In the genomic region with DNA sequence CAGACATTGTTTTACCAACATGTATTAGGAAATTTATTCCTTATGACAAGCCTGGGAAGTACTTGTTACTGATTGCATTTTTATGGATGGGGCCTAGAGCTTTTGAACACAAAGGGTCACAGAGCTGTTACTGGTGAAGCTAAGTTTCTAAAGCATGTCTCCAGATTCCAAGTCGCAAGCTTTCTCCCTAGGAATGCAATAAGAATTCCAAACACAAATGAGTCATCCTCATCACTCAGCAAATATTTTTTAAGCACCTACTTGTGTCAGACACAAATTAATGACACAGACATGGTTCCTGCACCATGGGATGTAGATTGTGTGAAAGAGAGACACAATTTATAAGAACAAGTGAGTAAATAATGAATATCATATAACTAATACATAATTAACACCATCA, we compare ENCODE assay signal across 11 cellular contexts. TPM values are rescaled to one million over a fixed set of nuclear protein-coding genes. Genes with fewer than 3 reads are reported as not detected.
DNase-seq lines count a peak whose midpoint lies in the region; ATAC-seq, FAIRE-seq and TF ChIP-seq lines count a peak whose summit lies in the region.
"Had no signal": no experiment of that assay in that cellular context is flagged by ENCODE, and none has a peak within 500 bp of the region (broad histone marks: within the 10 kb centered on the region; RNA-seq: fewer than 3 reads in every experiment).

No MANE protein-coding gene starts in this region.

- no peak for FAIRE-seq in D721Med (lab: Jason Lieb, UNC)

- no peak for TF ChIP-seq CTCF in chondrocyte (IDR thresholded peaks at IDR 0.05)
- no peak for TF ChIP-seq CTCF in CD8-positive, alpha-beta T cell (IDR thresholded peaks at IDR 0.05)
- no peak for TF ChIP-seq CTCF in D721Med (IDR thresholded peaks at IDR 0.05; ENCODE audit: insufficient read depth, missing control alignments)

- peaks cover 20% of the 10 kb centered on the region for H3K4me1 Mint-ChIP-seq in chondrocyte (ENCODE audit: low read depth)
- H3K4me1 Mint-ChIP-seq in CD8-positive, alpha-beta T cell (ENCODE audit: low read depth) = no peaks in the 10 kb centered on the region

- intact Hi-C loops in CD8-positive, alpha-beta T cell (cut with DNase I, micrococcal nuclease) = no loop called here

- H3K27ac Mint-ChIP-seq in chondrocyte (ENCODE audit: unreplicated experiment) = peak overlapping the region; percentile 64
- no peak overlapping the region for H3K27ac Mint-ChIP-seq in CD8-positive, alpha-beta T cell
- H3K27ac Mint-ChIP-seq: activated CD4-positive, alpha-beta T cell treated with anti-CD3 and anti-CD28 coated beads, Interleukin-2, amount 10 ng/mL, durations not matched to agents 7 days and 5 days had no signal

- DNase-seq in AG08396 (ENCODE audit: low spot score) (peak; percentile 47), chondrocyte (ENCODE audit: low spot score) (no peak), hypothalamus (lab: John Stamatoyannopoulos, UW) (no peak), D721Med (ENCODE audit: insufficient read length, low spot score) (no peak)
- no peak for DNase-seq in CD8-positive, alpha-beta T cell
- no peak for DNase-seq in effector memory CD4-positive, alpha-beta T cell
- DNase-seq: activated CD4-positive, alpha-beta T cell treated with anti-CD3 and anti-CD28 coated beads, Interleukin-2, amount 10 ng/mL, durations not matched to agents 7 days and 5 days; MM.1S had no signal

- no peak for ATAC-seq in CD8-positive, alpha-beta T cell

- no peak for TF ChIP-seq RAD21 in Ishikawa (IDR thresholded peaks at IDR 0.05; ENCODE audit: low read depth)

- H3K27me3 Mint-ChIP-seq in chondrocyte (ENCODE audit: low read depth) = no peaks in the 10 kb centered on the region
- H3K27me3 Mint-ChIP-seq in CD8-positive, alpha-beta T cell (ENCODE audit: low read depth) = no peaks in the 10 kb centered on the region
- H3K27me3 Mint-ChIP-seq: activated CD4-positive, alpha-beta T cell treated with anti-CD3 and anti-CD28 coated beads, Interleukin-2, amount 10 ng/mL, durations not matched to agents 7 days and 5 days had no signal

- 13% methylated on average over 1 of the region's 1 CpG; no CpG with 5 or more reads in 1 of the 2 experiments for WGBS in mesodermal cell (ENCODE audit: insufficient coverage in 2 of 2), 2 experiments

- no peaks in the 10 kb centered on the region for H3K36me3 Mint-ChIP-seq in chondrocyte (ENCODE audit: low read depth)
- no peaks in the 10 kb centered on the region for H3K36me3 Mint-ChIP-seq in CD8-positive, alpha-beta T cell

- H3K4me3 Mint-ChIP-seq in chondrocyte (ENCODE audit: unreplicated experiment) = no peak overlapping the region
- H3K4me3 Mint-ChIP-seq in CD8-positive, alpha-beta T cell = no peak overlapping the region
- H3K4me3 Mint-ChIP-seq: activated CD4-positive, alpha-beta T cell treated with anti-CD3 and anti-CD28 coated beads, Interleukin-2, amount 10 ng/mL, durations not matched to agents 7 days and 5 days had no signal

- H3K27me3 ChIP-seq in CD8-positive, alpha-beta T cell (ENCODE audit: insufficient read depth, low read length) = no peaks in the 10 kb centered on the region
- no peaks in the 10 kb centered on the region for H3K27me3 ChIP-seq in effector memory CD4-positive, alpha-beta T cell (replicated peaks; ENCODE audit: control insufficient read depth, insufficient read depth, low read length, poor library complexity, severe bottlenecking)

- no peak overlapping the region for H3K4me3 ChIP-seq in mesodermal cell (ENCODE audit: extremely low read depth, insufficient read depth, low read length, poor library complexity, severe bottlenecking)
- no peak overlapping the region for H3K4me3 ChIP-seq in CD8-positive, alpha-beta T cell (ENCODE audit: low read depth, low read length)
- H3K4me3 ChIP-seq in effector memory CD4-positive, alpha-beta T cell (ENCODE audit: insufficient read depth, low read depth, low read length, poor library complexity, severe bottlenecking) = no peak overlapping the region

- CTCF ChIA-PET in CD8-positive, alpha-beta T cell (lab: Charles Lee) = interaction anchor here (0.6 kb wide), 1 partner anchor 33 kb away, joined by 3 read pairs; no protein-coding TSS in a partner anchor

- no peaks in the 10 kb centered on the region for H3K9me3 ChIP-seq in mesodermal cell (ENCODE audit: control insufficient read depth, low read length)
- no peaks in the 10 kb centered on the region for H3K9me3 ChIP-seq in CD8-positive, alpha-beta T cell (ENCODE audit: low read length)
- H3K9me3 ChIP-seq in effector memory CD4-positive, alpha-beta T cell (ENCODE audit: control insufficient read depth, low read length) = no peaks in the 10 kb centered on the region

- peaks cover 8% of the 10 kb centered on the region for H3K4me1 ChIP-seq in mesodermal cell (ENCODE audit: control insufficient read depth, insufficient read depth, low read length, poor library complexity, severe bottlenecking)
- no peaks in the 10 kb centered on the region for H3K4me1 ChIP-seq in CD8-positive, alpha-beta T cell (ENCODE audit: insufficient read depth, low read length)
- no peaks in the 10 kb centered on the region for H3K4me1 ChIP-seq in effector memory CD4-positive, alpha-beta T cell (ENCODE audit: control insufficient read depth, insufficient read depth, low read length, poor library complexity, severe bottlenecking)

- POLR2A ChIA-PET in CD8-positive, alpha-beta T cell (lab: Charles Lee) = no interaction called here

- peak overlapping the region; percentile 88 for H3K27ac ChIP-seq in mesodermal cell (ENCODE audit: low read depth, low read length, severe bottlenecking)
- no peak overlapping the region for H3K27ac ChIP-seq in CD8-positive, alpha-beta T cell (ENCODE audit: low read depth, low read length)
- H3K27ac ChIP-seq in effector memory CD4-positive, alpha-beta T cell (ENCODE audit: insufficient read depth, low read length, poor library complexity, severe bottlenecking) = no peak overlapping the region

- peaks cover 2% of the 10 kb centered on the region for H3K9me3 Mint-ChIP-seq in chondrocyte (ENCODE audit: low read depth)
- no peaks in the 10 kb centered on the region for H3K9me3 Mint-ChIP-seq in CD8-positive, alpha-beta T cell
- H3K9me3 Mint-ChIP-seq: activated CD4-positive, alpha-beta T cell treated with anti-CD3 and anti-CD28 coated beads, Interleukin-2, amount 10 ng/mL, durations not matched to agents 7 days and 5 days had no signal

- TF ChIP-seq EP300 in Ishikawa (IDR thresholded peaks at IDR 0.05; ENCODE audit: borderline replicate concordance) = peak; percentile 43; the same call in 1 of the 2 replicates

- H3K36me3 ChIP-seq in mesodermal cell (ENCODE audit: control insufficient read depth, insufficient read depth, low read length) = no peaks in the 10 kb centered on the region
- H3K36me3 ChIP-seq in CD8-positive, alpha-beta T cell (ENCODE audit: insufficient read depth, low read length) = no peaks in the 10 kb centered on the region
- no peaks in the 10 kb centered on the region for H3K36me3 ChIP-seq in effector memory CD4-positive, alpha-beta T cell (ENCODE audit: control insufficient read depth, insufficient read depth, low read length)

TF ChIP-seq in Ishikawa, 13 proteins besides CTCF, POLR2A, EP300 and RAD21 (continues in another document):
- no peak for TF ChIP-seq NFIC (IDR thresholded peaks at IDR 0.05)
- TF ChIP-seq CEBPB (IDR thresholded peaks at IDR 0.05) = peak; percentile 34; the same call in 1 of the 2 replicates
- TF ChIP-seq ZBTB7A (IDR thresholded peaks at IDR 0.05; ENCODE audit: low read depth) = no peak
- peak; percentile 22; the same call in 1 of the 2 replicates for TF ChIP-seq FOXM1 (IDR thresholded peaks at IDR 0.05; ENCODE audit: borderline replicate concordance, low read depth)
- TF ChIP-seq TEAD4 (IDR thresholded peaks at IDR 0.05) = peak; percentile 97
- TF ChIP-seq TAF1 (IDR thresholded peaks at IDR 0.05; ENCODE audit: low read depth) = no peak
- TF ChIP-seq CREB1 (IDR thresholded peaks at IDR 0.05; ENCODE audit: low read depth) = no peak
- 0 out of 2 replicates have a peak, but pooled peaks have one; percentile 31 for TF ChIP-seq TCF12 (IDR thresholded peaks at IDR 0.05; ENCODE audit: low read depth)
- TF ChIP-seq, protein P1, sequence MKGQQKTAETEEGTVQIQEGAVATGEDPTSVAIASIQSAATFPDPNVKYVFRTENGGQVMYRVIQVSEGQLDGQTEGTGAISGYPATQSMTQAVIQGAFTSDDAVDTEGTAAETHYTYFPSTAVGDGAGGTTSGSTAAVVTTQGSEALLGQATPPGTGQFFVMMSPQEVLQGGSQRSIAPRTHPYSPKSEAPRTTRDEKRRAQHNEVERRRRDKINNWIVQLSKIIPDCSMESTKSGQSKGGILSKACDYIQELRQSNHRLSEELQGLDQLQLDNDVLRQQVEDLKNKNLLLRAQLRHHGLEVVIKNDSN (IDR thresholded peaks at IDR 0.05) = no peak
- TF ChIP-seq, protein P2, sequence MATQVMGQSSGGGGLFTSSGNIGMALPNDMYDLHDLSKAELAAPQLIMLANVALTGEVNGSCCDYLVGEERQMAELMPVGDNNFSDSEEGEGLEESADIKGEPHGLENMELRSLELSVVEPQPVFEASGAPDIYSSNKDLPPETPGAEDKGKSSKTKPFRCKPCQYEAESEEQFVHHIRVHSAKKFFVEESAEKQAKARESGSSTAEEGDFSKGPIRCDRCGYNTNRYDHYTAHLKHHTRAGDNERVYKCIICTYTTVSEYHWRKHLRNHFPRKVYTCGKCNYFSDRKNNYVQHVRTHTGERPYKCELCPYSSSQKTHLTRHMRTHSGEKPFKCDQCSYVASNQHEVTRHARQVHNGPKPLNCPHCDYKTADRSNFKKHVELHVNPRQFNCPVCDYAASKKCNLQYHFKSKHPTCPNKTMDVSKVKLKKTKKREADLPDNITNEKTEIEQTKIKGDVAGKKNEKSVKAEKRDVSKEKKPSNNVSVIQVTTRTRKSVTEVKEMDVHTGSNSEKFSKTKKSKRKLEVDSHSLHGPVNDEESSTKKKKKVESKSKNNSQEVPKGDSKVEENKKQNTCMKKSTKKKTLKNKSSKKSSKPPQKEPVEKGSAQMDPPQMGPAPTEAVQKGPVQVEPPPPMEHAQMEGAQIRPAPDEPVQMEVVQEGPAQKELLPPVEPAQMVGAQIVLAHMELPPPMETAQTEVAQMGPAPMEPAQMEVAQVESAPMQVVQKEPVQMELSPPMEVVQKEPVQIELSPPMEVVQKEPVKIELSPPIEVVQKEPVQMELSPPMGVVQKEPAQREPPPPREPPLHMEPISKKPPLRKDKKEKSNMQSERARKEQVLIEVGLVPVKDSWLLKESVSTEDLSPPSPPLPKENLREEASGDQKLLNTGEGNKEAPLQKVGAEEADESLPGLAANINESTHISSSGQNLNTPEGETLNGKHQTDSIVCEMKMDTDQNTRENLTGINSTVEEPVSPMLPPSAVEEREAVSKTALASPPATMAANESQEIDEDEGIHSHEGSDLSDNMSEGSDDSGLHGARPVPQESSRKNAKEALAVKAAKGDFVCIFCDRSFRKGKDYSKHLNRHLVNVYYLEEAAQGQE (IDR thresholded peaks at IDR 0.05; ENCODE audit: low read depth) = no peak

RNA-seq across cellular contexts. Expression of a gene that starts 11.0 kb away (rescaled TPM):
- 0.33 to 0.42 TPM (median 0.39 TPM) in 3 replicates for total RNA-seq in chondrocyte
- 5.5 TPM for polyA plus RNA-seq in mesodermal cell (2013, experiment 1 of 2)
- polyA plus RNA-seq in mesodermal cell (2013, experiment 2 of 2) = 9.5 TPM
- not detected for total RNA-seq in CD8-positive, alpha-beta T cell

RNA-seq across cellular contexts. Expression of a gene that starts 52.5 kb away (rescaled TPM):
- total RNA-seq in chondrocyte = not detected in 3 replicates
- polyA plus RNA-seq in mesodermal cell (2013, experiment 1 of 2) = not detected
- not detected for polyA plus RNA-seq in mesodermal cell (2013, experiment 2 of 2)
- not detected for total RNA-seq in CD8-positive, alpha-beta T cell
- total RNA-seq: activated CD4-positive, alpha-beta T cell treated with anti-CD3 and anti-CD28 coated beads, Interleukin-2, amount 10 ng/mL, durations not matched to agents 7 days and 5 days; urinary bladder had no signal
- polyA plus RNA-seq: urinary bladder had no signal
